Comparison of ENCODE assay signal across 8 cellular contexts in the genomic region with DNA sequence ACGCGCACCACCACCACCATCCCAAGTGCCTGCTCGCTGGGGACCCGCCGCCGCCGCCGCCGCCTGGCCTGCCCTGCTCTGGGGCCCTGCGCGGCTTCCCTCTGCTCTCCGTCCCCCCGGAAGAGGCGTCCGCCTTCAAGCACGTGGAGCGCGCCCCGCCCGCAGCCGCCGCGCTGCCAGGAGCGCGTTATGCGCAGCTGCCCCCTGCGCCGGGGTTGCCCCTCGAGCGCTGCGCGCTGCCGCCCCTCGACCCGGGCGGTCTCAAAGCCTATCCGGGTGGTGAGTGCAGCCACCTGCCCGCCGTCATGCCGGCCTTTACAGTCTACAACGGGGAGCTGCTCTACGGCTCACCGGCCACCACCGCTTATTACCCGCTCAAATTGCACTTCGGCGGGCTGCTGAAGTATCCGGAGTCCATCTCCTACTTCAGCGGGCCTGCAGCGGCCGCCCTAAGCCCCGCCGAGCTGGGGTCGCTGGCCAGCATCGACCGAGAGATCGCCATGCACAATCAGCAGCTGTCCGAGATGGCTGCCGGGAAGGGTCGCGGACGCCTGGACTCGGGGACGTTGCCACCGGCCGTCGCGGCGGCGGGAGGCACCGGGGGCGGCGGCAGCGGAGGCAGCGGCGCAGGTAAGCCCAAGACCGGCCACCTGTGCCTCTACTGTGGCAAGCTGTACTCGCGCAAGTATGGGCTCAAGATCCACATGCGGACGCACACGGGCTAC. TPM values are rescaled to one million over a fixed set of nuclear protein-coding genes. Genes with fewer than 3 reads are reported as not detected.
DNase-seq lines count a peak whose midpoint lies in the region; ATAC-seq and TF ChIP-seq lines count a peak whose summit lies in the region.

No MANE protein-coding gene starts in this region.

- TF ChIP-seq CTCF in spleen (IDR thresholded peaks at IDR 0.05 in 8 of 11, conservative IDR thresholded peaks at IDR 0.05 in 3 of 11): peak in 3 of 11 experiments; percentile 9 to 35 (median 20)

- peaks cover 16 to 100% (median 100%) of the 10 kb centered on the region in 7 donors for H3K27me3 ChIP-seq in spleen (replicated peaks in 1 of 7)

- H3K27me3 Mint-ChIP-seq in IgD-negative memory B cell: peaks cover 60% of the 10 kb centered on the region
- H3K27me3 Mint-ChIP-seq in activated T-cell treated with anti-CD3 and anti-CD28 coated beads, Interleukin-2, amount 50 U/mL, for 4 hours (ENCODE audit: low read depth): peaks cover 75% of the 10 kb centered on the region

- H3K4me1 ChIP-seq in spleen: peaks cover 18 to 44% (median 26%) of the 10 kb centered on the region in 6 donors

- H3K9me3 Mint-ChIP-seq in IgD-negative memory B cell: peaks cover 0 to 4% (median 4%) of the 10 kb centered on the region in 3 donors
- no peaks in the 10 kb centered on the region for H3K9me3 Mint-ChIP-seq in activated T-cell treated with anti-CD3 and anti-CD28 coated beads, Interleukin-2, amount 50 U/mL, for 4 hours

- H3K4me1 Mint-ChIP-seq in IgD-negative memory B cell: peaks cover 8 to 28% (median 16%) of the 10 kb centered on the region in 3 donors
- peaks cover 31% of the 10 kb centered on the region for H3K4me1 Mint-ChIP-seq in activated T-cell treated with anti-CD3 and anti-CD28 coated beads, Interleukin-2, amount 50 U/mL, for 4 hours (ENCODE audit: low read depth)

- no peaks in the 10 kb centered on the region for H3K36me3 ChIP-seq in spleen

- intact Hi-C loops in spleen (cut with DNase I; ENCODE audit: low total_unique reads): no loop called here

- H3K36me3 Mint-ChIP-seq in IgD-negative memory B cell: no peaks in the 10 kb centered on the region
- peaks cover 1% of the 10 kb centered on the region for H3K36me3 Mint-ChIP-seq in activated T-cell treated with anti-CD3 and anti-CD28 coated beads, Interleukin-2, amount 50 U/mL, for 4 hours (ENCODE audit: insufficient read depth)

- TF ChIP-seq POLR2A in spleen (IDR thresholded peaks at IDR 0.05): no peak

- peak overlapping the region in 2 of 3 donors; percentile 25 to 93 for H3K27ac Mint-ChIP-seq in IgD-negative memory B cell

- peak overlapping the region; percentile 69 to 87 (median 81) for H3K4me3 Mint-ChIP-seq in IgD-negative memory B cell
- H3K4me3 Mint-ChIP-seq in activated T-cell treated with anti-CD3 and anti-CD28 coated beads, Interleukin-2, amount 50 U/mL, for 4 hours: peak overlapping the region; percentile 63

- H3K27ac ChIP-seq in spleen: no peak overlapping the region

- H3K9me3 ChIP-seq in iPS-18c (ENCODE audit: control insufficient read depth, insufficient read depth, low read length) (no peaks in the 10 kb centered on the region), spleen (peaks cover 0 to 6% (median 0%) of the 10 kb centered on the region in 8 donors)

- peak overlapping the region; percentile 60 for H3K4me3 ChIP-seq in iPS-18c (ENCODE audit: insufficient read depth, low read depth, low read length)
- H3K4me3 ChIP-seq in spleen: peak overlapping the region; percentile 37 to 79 (median 60)

- WGBS in spleen, 5 donors: 1 to 3% (median 2%) methylated on average over 27 to 82 of the region's 82 CpGs

- peak; percentile 51 for ATAC-seq in GM21619 (IDR thresholded peaks at IDR 0.05; ENCODE audit: unreplicated experiment)
- ATAC-seq in activated T-cell treated with anti-CD3 and anti-CD28 coated beads, Interleukin-2, amount 50 U/mL, for 4 hours: peak; percentile 67 to 72

- DNase-seq in DMS53 (lab: John Stamatoyannopoulos, UW) (peak; percentile 82), DMS53 treated with DMSO at 0.1 percent for 48 hours (lab: John Stamatoyannopoulos, UW; ENCODE audit: unreplicated experiment) (no peak), spleen (no peak), NCI-H2107 (lab: John Stamatoyannopoulos, UW) (no peak)
- no peak for DNase-seq in activated T-cell treated with anti-CD3 and anti-CD28 coated beads, Interleukin-2, amount 50 U/mL, for 4 hours

RNA-seq across cellular contexts. Expression of a gene that starts 7.2 kb away (rescaled TPM):
- not detected for polyA plus RNA-seq in IgD-negative memory B cell
- total RNA-seq in activated T-cell treated with anti-CD3 and anti-CD28 coated beads, Interleukin-2, amount 50 U/mL, for 4 hours: under 1 TPM in 1 of 3 donors, not detected in 2; 0.13 TPM
- total RNA-seq in spleen: not detected
- under 1 TPM in 1 of 3 donors, not detected in 2; 0.02 TPM for polyA plus RNA-seq in spleen

RNA-seq across cellular contexts. Expression of a gene that starts 45.4 kb away (rescaled TPM):
- polyA plus RNA-seq in IgD-negative memory B cell: 35.6 TPM
- total RNA-seq in activated T-cell treated with anti-CD3 and anti-CD28 coated beads, Interleukin-2, amount 50 U/mL, for 4 hours: 10 to 100 TPM; 77.9 to 83.7 (median 78.1) TPM
- 10 to 100 TPM; 40.0 to 66.0 (median 44.5) TPM for total RNA-seq in spleen
- 10 to 100 TPM; 28.8 to 32.7 (median 30.0) TPM for polyA plus RNA-seq in spleen
